In the genomic region with DNA sequence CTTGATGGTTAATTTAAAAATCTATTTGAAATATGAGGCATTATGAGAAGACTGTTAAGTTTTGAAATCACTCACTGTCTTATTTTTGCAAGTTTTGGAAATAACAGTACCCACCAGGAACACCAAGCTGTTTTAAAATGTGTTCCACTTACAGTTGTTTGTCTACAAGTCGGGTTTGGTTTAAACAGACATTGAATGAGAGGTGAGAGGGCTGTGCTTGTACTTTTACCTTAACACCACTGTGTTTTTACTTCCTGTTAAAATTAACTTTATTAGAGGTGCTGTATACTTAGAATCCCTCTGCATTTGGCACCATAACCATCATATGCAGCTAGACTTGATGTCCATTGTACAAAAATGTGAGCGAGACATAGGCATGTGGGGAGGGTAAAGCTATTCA, we compare ENCODE assay signal across 17 cellular contexts. TPM values are rescaled to one million over a fixed set of nuclear protein-coding genes. Genes with fewer than 3 reads are reported as not detected.
DNase-seq lines count a peak whose midpoint lies in the region; ATAC-seq and TF ChIP-seq lines count a peak whose summit lies in the region.
"Had no signal": no experiment of that assay in that cellular context is flagged by ENCODE, and none has a peak within 500 bp of the region (broad histone marks: within the 10 kb centered on the region; RNA-seq: fewer than 3 reads in every experiment).

No MANE protein-coding gene starts in this region.

- H3K9me3 ChIP-seq in left ventricle myocardium inferior (replicated peaks) (peaks cover 6% of the 10 kb centered on the region), right cardiac atrium (ENCODE audit: control insufficient read depth, low read length) (no peaks in the 10 kb centered on the region), PC-9 (ENCODE audit: insufficient read depth, low read depth) (peaks cover 6% of the 10 kb centered on the region), subcutaneous abdominal adipose tissue (ENCODE audit: control insufficient read depth in 5 of 5, low read length in 5 of 5) (peaks cover 0 to 4% (median 0%) of the 10 kb centered on the region in 5 donors)
- H3K9me3 ChIP-seq: upper lobe of left lung had no signal

- H3K9me2 ChIP-seq in PC-9 (ENCODE audit: insufficient read depth) = no peaks in the 10 kb centered on the region

- H3K27ac Mint-ChIP-seq in endothelial cell (ENCODE audit: unreplicated experiment) = peak overlapping the region; percentile 98
- H3K27ac Mint-ChIP-seq: GM23338 had no signal

- H3K27ac ChIP-seq in left ventricle myocardium inferior (replicated peaks) (peak overlapping the region; percentile 84), right cardiac atrium (ENCODE audit: low read length) (no peak overlapping the region), PC-9 (0 out of 2 replicates have a peak overlapping the region, but pooled peaks have one; percentile 50), subcutaneous abdominal adipose tissue (ENCODE audit: low read depth, low read length) (peak overlapping the region; percentile 13)
- H3K27ac ChIP-seq: RWPE1 had no signal

- TF ChIP-seq CTCF in left ventricle myocardium inferior (IDR thresholded peaks at IDR 0.05; ENCODE audit: borderline replicate concordance) (no peak), PC-9 (conservative IDR thresholded peaks at IDR 0.05) (no peak), endothelial cell (IDR thresholded peaks at IDR 0.05; ENCODE audit: unreplicated experiment) (no peak)

- H3K4me3 ChIP-seq in left ventricle myocardium inferior (no peak overlapping the region), right cardiac atrium (ENCODE audit: low read length) (no peak overlapping the region), PC-9 (no peak overlapping the region), subcutaneous abdominal adipose tissue (ENCODE audit: low read depth in 1 of 5, low read length in 5 of 5) (no peak overlapping the region)
- H3K4me3 ChIP-seq: GM23338, upper lobe of left lung had no signal

- H3K4me2 ChIP-seq in PC-9 = no peak overlapping the region
- H3K4me2 ChIP-seq: GM23338 had no signal

- intact Hi-C loops in left ventricle myocardium inferior (cut with micrococcal nuclease) (no loop called here), right cardiac atrium (cut with DNase I) (no loop called here), PC-9 (cut with micrococcal nuclease; ENCODE audit: unreplicated experiment) (no loop called here)

- CTCF ChIA-PET in PC-9 (lab: Charles Lee) = no interaction called here

- H3F3A ChIP-seq in PC-9 (ENCODE audit: insufficient read depth, low read depth) = peaks cover 30% of the 10 kb centered on the region

- no TSS peak for BruUV-seq in PC-9 (replicated peaks; lab: Mats Ljungman, UMichigan)

- H4K20me1 ChIP-seq in PC-9 (ENCODE audit: insufficient read depth) = no peaks in the 10 kb centered on the region; the same call in 1 of the 2 replicates

- H3K27me3 ChIP-seq in left ventricle myocardium inferior (ENCODE audit: low read depth) (no peaks in the 10 kb centered on the region), right cardiac atrium (ENCODE audit: control insufficient read depth, insufficient read depth) (no peaks in the 10 kb centered on the region), PC-9 (ENCODE audit: insufficient read depth, low read depth) (no peaks in the 10 kb centered on the region), subcutaneous abdominal adipose tissue (ENCODE audit: control insufficient read depth in 5 of 5, insufficient read depth in 4 of 5, low read length in 5 of 5) (no peaks in the 10 kb centered on the region)
- H3K27me3 ChIP-seq: upper lobe of left lung had no signal

- no peaks in the 10 kb centered on the region for H3K9me3 Mint-ChIP-seq in endothelial cell (ENCODE audit: unreplicated experiment)
- H3K9me3 Mint-ChIP-seq: GM23338 had no signal

- H2AFZ ChIP-seq in PC-9 = no peak overlapping the region
- H2AFZ ChIP-seq: GM23338 had no signal

- H3K4me1 Mint-ChIP-seq in endothelial cell (ENCODE audit: unreplicated experiment) = peaks cover 92% of the 10 kb centered on the region

- H3K4me1 ChIP-seq in left ventricle myocardium inferior = peaks cover 85% of the 10 kb centered on the region
- H3K4me1 ChIP-seq in right cardiac atrium (ENCODE audit: control insufficient read depth, insufficient read depth, low read length) = peaks cover 3% of the 10 kb centered on the region
- H3K4me1 ChIP-seq in PC-9 (replicated peaks; ENCODE audit: insufficient read depth) = peaks cover 19% of the 10 kb centered on the region
- peaks cover 2 to 81% (median 9%) of the 10 kb centered on the region in 5 donors for H3K4me1 ChIP-seq in subcutaneous abdominal adipose tissue (ENCODE audit: control insufficient read depth in 5 of 5, insufficient read depth in 5 of 5, low read length in 5 of 5)

- DNase-seq in left ventricle myocardium inferior = no peak
- DNase-seq in right cardiac atrium = no peak
- DNase-seq in PC-9 = no peak
- DNase-seq in endothelial cell (ENCODE audit: low spot score) = no peak
- no peak for DNase-seq in NCI-H2029 (lab: John Stamatoyannopoulos, UW)
- DNase-seq: activated CD4-positive, alpha-beta T cell treated with anti-CD3 and anti-CD28 coated beads, Interleukin-2, amount 50 U/mL, for 4 hours; Karpas-422; NCI-H1092 treated with DMSO at 0.1 percent for 48 hours; NCI-H2081 treated with DMSO at 0.1 percent for 48 hours; NCI-H510A; stimulated activated CD4-positive, alpha-beta T cell treated with anti-CD3 and anti-CD28 coated beads, Interleukin-2, amount 100 ng/mL, for 24 hours; SW 1271; upper lobe of left lung had no signal

- peaks cover 100% of the 10 kb centered on the region for H3K79me2 ChIP-seq in PC-9 (ENCODE audit: low read depth)

- peaks cover 59% of the 10 kb centered on the region for H3K36me3 Mint-ChIP-seq in endothelial cell (ENCODE audit: low read depth, unreplicated experiment)

- ATAC-seq in right cardiac atrium (no peak), HG02970 (IDR thresholded peaks at IDR 0.05; ENCODE audit: low FRiP score, unreplicated experiment) (no peak)
- ATAC-seq: GM23338 had no signal

- POLR2A ChIA-PET in PC-9 (lab: Charles Lee; ENCODE audit: unreplicated experiment) = no interaction called here

- peaks cover 28% of the 10 kb centered on the region for H3K27me3 Mint-ChIP-seq in endothelial cell (ENCODE audit: unreplicated experiment)

- 74% methylated on average over 2 of the region's 2 CpGs for WGBS in right cardiac atrium

- peak overlapping the region; percentile 84 for H3K4me3 Mint-ChIP-seq in endothelial cell (ENCODE audit: unreplicated experiment)
- H3K4me3 Mint-ChIP-seq: GM23338 had no signal

- H3K9ac ChIP-seq in subcutaneous abdominal adipose tissue (ENCODE audit: low read length in 5 of 5) = no peak overlapping the region

- H3K36me3 ChIP-seq in left ventricle myocardium inferior (no peaks in the 10 kb centered on the region), PC-9 (ENCODE audit: low read depth) (peaks cover 41% of the 10 kb centered on the region), subcutaneous abdominal adipose tissue (ENCODE audit: control insufficient read depth in 5 of 5, insufficient read depth in 5 of 5, low read length in 5 of 5) (peaks cover 0 to 7% (median 0%) of the 10 kb centered on the region in 5 donors)

RNA-seq across cellular contexts. Expression of a gene that starts 12.8 kb away (rescaled TPM):
- total RNA-seq in left ventricle myocardium inferior (17.1 TPM), right cardiac atrium (10 to 100 TPM; 18.1 to 34.0 (median 23.7) TPM), PC-9 (2021) (48.0 and 52.3 TPM in 2 replicates), endothelial cell (ENCODE audit: unreplicated experiment) (294 TPM)
- 11.5 TPM for polyA plus RNA-seq in right cardiac atrium
